In genomic region chr17:57552114-57552601, GRCh38 we compare ENCODE assay signal across 7 cellular contexts.
DNase-seq lines count a peak whose midpoint lies in the region; ATAC-seq, FAIRE-seq and TF ChIP-seq lines count a peak whose summit lies in the region.

No MANE protein-coding gene starts in this region.

- no peak overlapping the region for H3K4me3 ChIP-seq in HUES48 (ENCODE audit: low read depth, low read length)
- no peak overlapping the region for H3K4me3 ChIP-seq in keratinocyte (ENCODE audit: control insufficient read depth in 2 of 3, extremely low read depth in 1 of 3, insufficient read depth in 2 of 3, low read depth in 1 of 3, low read length in 3 of 3)
- no peak overlapping the region for H3K4me3 ChIP-seq in transverse colon

- TF ChIP-seq EP300 in transverse colon (IDR thresholded peaks at IDR 0.05; ENCODE audit: low read depth) = no peak

- peak; percentile 38 to 73 (median 66) for TF ChIP-seq CTCF in keratinocyte (optimal IDR thresholded peaks at IDR 0.05 in 1 of 3, IDR thresholded peaks at IDR 0.05 in 1 of 3, conservative IDR thresholded peaks at IDR 0.05 in 1 of 3; ENCODE audit: extremely low read depth in 1 of 3, insufficient read depth in 2 of 3, low read length in 3 of 3)
- peak in 3 of 5 experiments; percentile 12 to 21 (median 15) for TF ChIP-seq CTCF in transverse colon (IDR thresholded peaks at IDR 0.05)

- H3K4me2 ChIP-seq in keratinocyte (ENCODE audit: control insufficient read depth, extremely low read depth, insufficient read depth, low read depth, low read length) = no peak overlapping the region

- TF ChIP-seq POLR2A in transverse colon (IDR thresholded peaks at IDR 0.05) = no peak

- WGBS in transverse colon (ENCODE audit: low coverage in 1 of 2), 2 donors = 42 to 58% methylated on average over 2 to 11 of the region's 11 CpGs

- H3K36me3 Mint-ChIP-seq in activated naive CD8-positive, alpha-beta T cell treated with anti-CD3 and anti-CD28 coated beads, Interleukin-2, amount 10 ng/mL, durations not matched to agents 7 days and 5 days = peaks cover 2% of the 10 kb centered on the region

- no peaks in the 10 kb centered on the region for H3K27me3 Mint-ChIP-seq in activated naive CD8-positive, alpha-beta T cell treated with anti-CD3 and anti-CD28 coated beads, Interleukin-2, amount 10 ng/mL, durations not matched to agents 7 days and 5 days

- H3K27me3 ChIP-seq in HUES48 (ENCODE audit: control insufficient read depth, insufficient read depth, low read length) = no peaks in the 10 kb centered on the region
- no peaks in the 10 kb centered on the region for H3K27me3 ChIP-seq in keratinocyte (ENCODE audit: control insufficient read depth, extremely low read depth, insufficient read depth, low read length)
- no peaks in the 10 kb centered on the region for H3K27me3 ChIP-seq in transverse colon

- ATAC-seq in GM19035 (IDR thresholded peaks at IDR 0.05; ENCODE audit: unreplicated experiment) (peak; percentile 10), GM21619 (IDR thresholded peaks at IDR 0.05; ENCODE audit: unreplicated experiment) (no peak)
- peak; percentile 75 for ATAC-seq in activated naive CD8-positive, alpha-beta T cell treated with anti-CD3 and anti-CD28 coated beads, Interleukin-2, amount 10 ng/mL, durations not matched to agents 7 days and 5 days (ENCODE audit: low read depth)

- H3K4me3 Mint-ChIP-seq in activated naive CD8-positive, alpha-beta T cell treated with anti-CD3 and anti-CD28 coated beads, Interleukin-2, amount 10 ng/mL, durations not matched to agents 7 days and 5 days = no peak overlapping the region

- in situ Hi-C loops in transverse colon (cut with MboI; ENCODE audit: low pct_ligation_motif_present in 1 of 4, low pct_unique_long_range_greater_than_20kb in 1 of 4, low sequenced_read_pairs in 3 of 4) = no loop called here

- H3K27ac ChIP-seq in HUES48 (ENCODE audit: low read depth, low read length) (peak overlapping the region; percentile 26), keratinocyte (ENCODE audit: control insufficient read depth, insufficient read depth, low read length) (no peak overlapping the region), transverse colon (peak overlapping the region in 2 of 4 donors; percentile 8 to 65)

- no peaks in the 10 kb centered on the region for H3K79me2 ChIP-seq in keratinocyte (ENCODE audit: control insufficient read depth, insufficient read depth, low read length)

- H3K4me1 ChIP-seq in HUES48 (ENCODE audit: control insufficient read depth, insufficient read depth, low read length) = peaks cover 67% of the 10 kb centered on the region
- peaks cover 1% of the 10 kb centered on the region for H3K4me1 ChIP-seq in keratinocyte (ENCODE audit: control insufficient read depth, extremely low read depth, insufficient read depth, low read length)
- peaks cover 0 to 21% (median 5%) of the 10 kb centered on the region in 4 donors for H3K4me1 ChIP-seq in transverse colon

- H4K20me1 ChIP-seq in keratinocyte (ENCODE audit: control insufficient read depth, extremely low read depth, insufficient read depth, low read length) = no peaks in the 10 kb centered on the region

- peak; percentile 49 for DNase-seq in activated naive CD8-positive, alpha-beta T cell treated with anti-CD3 and anti-CD28 coated beads, Interleukin-2, amount 10 ng/mL, durations not matched to agents 7 days and 5 days
- DNase-seq in keratinocyte (ENCODE audit: low read depth, low spot score) (no peak), transverse colon (peak; percentile 39), HUDEP-2 (lab: John Stamatoyannopoulos, UW; ENCODE audit: unreplicated experiment in 76 of 76) (no peak)

- POLR2A ChIA-PET in activated naive CD8-positive, alpha-beta T cell treated with anti-CD3 and anti-CD28 coated beads, Interleukin-2, amount 10 ng/mL, durations not matched to agents 7 days and 5 days (lab: Charles Lee) = no interaction called here

- intact Hi-C loops in transverse colon (cut with DNase I; ENCODE audit: low total_unique reads) = no loop called here

- H3K9ac ChIP-seq in HUES48 (ENCODE audit: low read depth, low read length) (no peak overlapping the region), keratinocyte (ENCODE audit: control insufficient read depth, extremely low read depth, insufficient read depth, low read length) (no peak overlapping the region)

- H3K9me1 ChIP-seq in keratinocyte (ENCODE audit: control insufficient read depth, extremely low read depth, insufficient read depth, low read length) = no peaks in the 10 kb centered on the region

- no peaks in the 10 kb centered on the region for H3K9me3 ChIP-seq in HUES48 (ENCODE audit: control insufficient read depth, insufficient read depth, low read length)
- no peaks in the 10 kb centered on the region for H3K9me3 ChIP-seq in keratinocyte (ENCODE audit: control insufficient read depth, low read depth, low read length)
- no peaks in the 10 kb centered on the region for H3K9me3 ChIP-seq in transverse colon

- no peak overlapping the region for H2AFZ ChIP-seq in keratinocyte (ENCODE audit: control insufficient read depth, low read length)

- H3K36me3 ChIP-seq in HUES48 (ENCODE audit: control insufficient read depth, insufficient read depth, low read length) = no peaks in the 10 kb centered on the region; the same call in 1 of the 2 replicates
- no peaks in the 10 kb centered on the region for H3K36me3 ChIP-seq in keratinocyte (ENCODE audit: control insufficient read depth in 2 of 2, extremely low read depth in 1 of 2, insufficient read depth in 2 of 2, low read length in 2 of 2)
- H3K36me3 ChIP-seq in transverse colon = no peaks in the 10 kb centered on the region

- no peaks in the 10 kb centered on the region for H3K9me3 Mint-ChIP-seq in activated naive CD8-positive, alpha-beta T cell treated with anti-CD3 and anti-CD28 coated beads, Interleukin-2, amount 10 ng/mL, durations not matched to agents 7 days and 5 days

- no peak for FAIRE-seq in keratinocyte (lab: Jason Lieb, UNC)

- no peak overlapping the region for H3K27ac Mint-ChIP-seq in activated naive CD8-positive, alpha-beta T cell treated with anti-CD3 and anti-CD28 coated beads, Interleukin-2, amount 10 ng/mL, durations not matched to agents 7 days and 5 days

- H3K4me1 Mint-ChIP-seq in activated naive CD8-positive, alpha-beta T cell treated with anti-CD3 and anti-CD28 coated beads, Interleukin-2, amount 10 ng/mL, durations not matched to agents 7 days and 5 days = peaks cover 11% of the 10 kb centered on the region

- dilution Hi-C loops in keratinocyte (cut with MboI; ENCODE audit: extremely low pct_ligation_motif_present, low sequenced_read_pairs) = no loop called here

Comparison
In these comparisons a context has a peak if more than half of its experiments do, and no peak if none do; other contexts are left out.
1. DNase-seq: peak in activated naive CD8-positive, alpha-beta T cell treated with anti-CD3 and anti-CD28 coated beads, Interleukin-2, amount 10 ng/mL, durations not matched to agents 7 days and 5 days (single experiment) and transverse colon (single experiment); none in keratinocyte (single experiment) and HUDEP-2 (0 of 76).